ENCODE assay signal across 32 cellular contexts in genomic region chr1:78319603-78320002, GRCh38.
A peak's percentile ranks its signal among the peaks of the same experiment; 100 is the strongest.
DNase-seq lines count a peak whose midpoint lies in the region; ATAC-seq and TF ChIP-seq lines count a peak whose summit lies in the region.
"Had no signal": no experiment of that assay in that cellular context is flagged by ENCODE, and none has a peak within 500 bp of the region (broad histone marks: within the 10 kb centered on the region; RNA-seq: fewer than 3 reads in every experiment).

No MANE protein-coding gene starts in this region.

- H2BK120ac ChIP-seq in IMR-90 (ENCODE audit: low read depth, low read length), result no peak overlapping the region

- peak overlapping the region; percentile 23; the same call in 1 of the 2 replicates for H2AK5ac ChIP-seq in IMR-90 (ENCODE audit: low read depth, low read length)

- no peak overlapping the region for H3K18ac ChIP-seq in IMR-90 (ENCODE audit: low read depth, low read length)

- POLR2A ChIA-PET in IMR-90 (lab: Charles Lee; ENCODE audit: unreplicated experiment), result no interaction called here

- H3K4me1 ChIP-seq in IMR-90 (ENCODE audit: control insufficient read depth, insufficient read depth, low read length) (peaks cover 3% of the 10 kb centered on the region; the same call in 1 of the 2 replicates), aorta (ENCODE audit: control insufficient read depth in 1 of 2, insufficient read depth in 2 of 2, low read length in 2 of 2) (no peaks in the 10 kb centered on the region), mammary epithelial cell (ENCODE audit: insufficient read depth, low read length) (no peaks in the 10 kb centered on the region)
- H3K4me1 ChIP-seq: A549; BE2C; BLaER1; BLaER1 treated with 17β-estradiol and CSF1 and Interleukin-3, amounts not matched to agents 10 nM and 100 nM; Caco-2 had no signal

- no peak for TF ChIP-seq RAD21 in IMR-90 (IDR thresholded peaks at IDR 0.05; ENCODE audit: low read length)

- no peaks in the 10 kb centered on the region for H3K79me1 ChIP-seq in IMR-90 (ENCODE audit: low read depth in 1 of 2, low read length in 2 of 2)

- H2AK9ac ChIP-seq in IMR-90 (replicated peaks; ENCODE audit: low read depth, low read length, poor library complexity), result no peak overlapping the region

- H2BK5ac ChIP-seq in IMR-90 (ENCODE audit: low read depth, low read length, poor library complexity, severe bottlenecking), result no peak overlapping the region

- H4K5ac ChIP-seq in IMR-90 (ENCODE audit: low read depth, low read length), result no peak overlapping the region

- DNase-seq in IMR-90 (no peak), renal cortical epithelial cell (ENCODE audit: low read depth) (peak; percentile 20), sciatic nerve (ENCODE audit: low spot score) (no peak), aorta (no peak), NCI-H1694 treated with DMSO at 0.1 percent for 48 hours (lab: John Stamatoyannopoulos, UW) (no peak), RKO (ENCODE audit: low spot score) (no peak), mammary epithelial cell (no peak)
- DNase-seq: 8988T; ACHN; AML-193; BE2C; C1 segment of cervical spinal cord; Caco-2; Calu3; CD4-positive, alpha-beta memory T cell; CD4-positive, alpha-beta T cell; CD4-positive, CD25-positive, alpha-beta regulatory T cell; CD8-positive, alpha-beta memory T cell; CD8-positive, alpha-beta T cell; DMS 273 treated with DMSO at 0.1 percent for 48 hours; DMS153; DMS53; DMS79; DMS79 treated with DMSO at 0.1 percent for 48 hours; DND-41; EL had no signal

- dilution Hi-C loops in IMR-90 (cut with HindIII; ENCODE audit: low sequenced_read_pairs, unreplicated experiment) (no loop called here), mammary epithelial cell (cut with HindIII; ENCODE audit: low sequenced_read_pairs) (no loop called here)

- H3K9me1 ChIP-seq in IMR-90 (ENCODE audit: insufficient read depth, low read length), result no peaks in the 10 kb centered on the region

- TF ChIP-seq CTCF in IMR-90 (conservative IDR thresholded peaks at IDR 0.05; ENCODE audit: low read depth, low read length) (no peak), mammary epithelial cell (conservative IDR thresholded peaks at IDR 0.05 in 1 of 2, IDR thresholded peaks at IDR 0.05 in 1 of 2; ENCODE audit: extremely low read depth in 1 of 2, insufficient read depth in 1 of 2, low read depth in 1 of 2, low read length in 2 of 2) (no peak)

- no peaks in the 10 kb centered on the region for H3K36me3 ChIP-seq in IMR-90 (ENCODE audit: control insufficient read depth, insufficient read depth, low read length)
- H3K36me3 ChIP-seq in aorta (ENCODE audit: control insufficient read depth in 1 of 2, insufficient read depth in 2 of 2, low read length in 1 of 2), result no peaks in the 10 kb centered on the region
- no peaks in the 10 kb centered on the region for H3K36me3 ChIP-seq in mammary epithelial cell (ENCODE audit: insufficient read depth, low read length)
- H3K36me3 ChIP-seq: BE2C; BLaER1; BLaER1 treated with 17β-estradiol and CSF1 and Interleukin-3, amounts not matched to agents 10 nM and 100 nM had no signal

- no peaks in the 10 kb centered on the region for H3K27me3 ChIP-seq in IMR-90 (ENCODE audit: control insufficient read depth, insufficient read depth, low read length)
- no peaks in the 10 kb centered on the region for H3K27me3 ChIP-seq in aorta (ENCODE audit: control insufficient read depth in 1 of 2, insufficient read depth in 2 of 2, low read length in 1 of 2)
- no peaks in the 10 kb centered on the region for H3K27me3 ChIP-seq in mammary epithelial cell (ENCODE audit: insufficient read depth, low read length)
- H3K27me3 ChIP-seq: BE2C; BLaER1; BLaER1 treated with 17β-estradiol and CSF1 and Interleukin-3, amounts not matched to agents 10 nM and 100 nM had no signal

- no peak overlapping the region for H4K8ac ChIP-seq in IMR-90 (ENCODE audit: low read depth in 2 of 2, low read length in 2 of 2)

- BruUV-seq in IMR-90 (replicated peaks; lab: Mats Ljungman, UMichigan) (no TSS peak), mammary epithelial cell (replicated peaks; lab: Mats Ljungman, UMichigan) (no TSS peak)

- H3K27ac ChIP-seq in IMR-90 (ENCODE audit: insufficient read depth, low read length), result no peak overlapping the region
- H3K27ac ChIP-seq in aorta (ENCODE audit: low read depth in 1 of 2, low read length in 2 of 2), result no peak overlapping the region
- H3K27ac ChIP-seq in mammary epithelial cell (ENCODE audit: insufficient read depth, low read depth, low read length), result no peak overlapping the region
- H3K27ac ChIP-seq: 22Rv1; A549; BLaER1; BLaER1 treated with 17β-estradiol and CSF1 and Interleukin-3, amounts not matched to agents 10 nM and 100 nM; C4-2B had no signal

- no peak overlapping the region for H3K4ac ChIP-seq in IMR-90 (ENCODE audit: low read depth, low read length)

- no peak overlapping the region for H3K14ac ChIP-seq in IMR-90 (replicated peaks; ENCODE audit: low read depth, low read length)

- in situ Hi-C loops in IMR-90 (cut with MboI; ENCODE audit: low sequenced_read_pairs) (no loop called here), mammary epithelial cell (cut with MboI; ENCODE audit: low sequenced_read_pairs in 2 of 2) (no loop called here)

- H3K9me3 ChIP-seq in IMR-90 (ENCODE audit: control insufficient read depth, insufficient read depth, low read length) (no peaks in the 10 kb centered on the region), aorta (ENCODE audit: control insufficient read depth, low read length) (no peaks in the 10 kb centered on the region), mammary epithelial cell (replicated peaks; ENCODE audit: insufficient read depth, low read length) (no peaks in the 10 kb centered on the region)
- H3K9me3 ChIP-seq: A549; BE2C; BLaER1; BLaER1 treated with 17β-estradiol and CSF1 and Interleukin-3, amounts not matched to agents 10 nM and 100 nM; Caco-2 had no signal

- peak overlapping the region; percentile 14 for H2AFZ ChIP-seq in IMR-90 (replicated peaks; ENCODE audit: low read length, poor library complexity)
- H2AFZ ChIP-seq in mammary epithelial cell (ENCODE audit: low read depth, low read length), result no peak overlapping the region

- TF ChIP-seq POLR2A in IMR-90 (IDR thresholded peaks at IDR 0.05; ENCODE audit: low read depth, low read length), result no peak

- H3K4me3 ChIP-seq in IMR-90 (ENCODE audit: insufficient read depth, low read depth, low read length) (no peak overlapping the region), aorta (ENCODE audit: low read length in 2 of 2) (no peak overlapping the region), mammary epithelial cell (replicated peaks in 1 of 3; ENCODE audit: insufficient read depth in 1 of 3, low read depth in 2 of 3, low read length in 3 of 3) (no peak overlapping the region)
- H3K4me3 ChIP-seq: A549; BLaER1; BLaER1 treated with 17β-estradiol and CSF1 and Interleukin-3, amounts not matched to agents 10 nM and 100 nM had no signal

- ATAC-seq in IMR-90 (ENCODE audit: low read depth) (no peak), sciatic nerve (peak; percentile 59), aorta (ENCODE audit: low FRiP score) (peak; percentile 50), HG02981 (IDR thresholded peaks at IDR 0.05; ENCODE audit: unreplicated experiment) (no peak)
- ATAC-seq: A549; CD8-positive, alpha-beta T cell had no signal

- intact Hi-C loops in IMR-90 (cut with micrococcal nuclease), result no loop called here
- intact Hi-C loops in sciatic nerve (cut with DNase I), result no loop called here
- intact Hi-C loops in aorta (cut with DNase I), result no loop called here
- intact Hi-C loops in mammary epithelial cell (cut with micrococcal nuclease), result no loop called here

- H3K79me2 ChIP-seq in mammary epithelial cell (ENCODE audit: insufficient read depth, low read length), result no peaks in the 10 kb centered on the region

- CTCF ChIA-PET in IMR-90 (lab: Yijun Ruan, JAX) (interaction anchor here (0.7 kb wide), 1 partner anchor 11 kb away, joined by 3 read pairs; no protein-coding TSS in a partner anchor), mammary epithelial cell (lab: Charles Lee; ENCODE audit: low non-redundant PET) (no interaction called here)

- no CpG with 5 or more reads among the region's 2 CpGs for WGBS in IMR-90 (ENCODE audit: extremely low coverage in 2 of 2, insufficient read length in 1 of 2), 2 experiments
- 63 to 67% methylated on average over 2 of the region's 2 CpGs for WGBS in aorta, 2 donors
- WGBS in mammary epithelial cell (ENCODE audit: low coverage, missing lambda C conversion rate), result no CpG with 5 or more reads among the region's 2 CpGs

- H3K56ac ChIP-seq in IMR-90 (ENCODE audit: extremely low read depth, insufficient read depth, low read length), result no peak overlapping the region

- no peak overlapping the region for H2BK20ac ChIP-seq in IMR-90 (ENCODE audit: low read depth, low read length)

- no peak overlapping the region for H2BK15ac ChIP-seq in IMR-90 (ENCODE audit: low read depth, low read length)

- H3K23ac ChIP-seq in IMR-90 (ENCODE audit: low read depth, low read length), result no peak overlapping the region

- H3K4me2 ChIP-seq in IMR-90 (ENCODE audit: low read depth, low read length) (no peak overlapping the region), mammary epithelial cell (ENCODE audit: insufficient read depth, low read depth, low read length) (no peak overlapping the region)
- H3K4me2 ChIP-seq: A549; BLaER1; BLaER1 treated with 17β-estradiol and CSF1 and Interleukin-3, amounts not matched to agents 10 nM and 100 nM had no signal

- no peak overlapping the region for H4K91ac ChIP-seq in IMR-90 (ENCODE audit: insufficient read depth, low read depth, low read length)

- H3K9ac ChIP-seq in IMR-90 (ENCODE audit: low read depth, low read length) (no peak overlapping the region), mammary epithelial cell (ENCODE audit: insufficient read depth, low read length) (no peak overlapping the region)
- H3K9ac ChIP-seq: BLaER1; BLaER1 treated with 17β-estradiol and CSF1 and Interleukin-3, amounts not matched to agents 10 nM and 100 nM had no signal

- no peaks in the 10 kb centered on the region for H4K20me1 ChIP-seq in IMR-90 (ENCODE audit: insufficient read depth, low read length)
- H4K20me1 ChIP-seq in mammary epithelial cell (ENCODE audit: insufficient read depth, low read length), result no peaks in the 10 kb centered on the region
- H4K20me1 ChIP-seq: BLaER1; BLaER1 treated with 17β-estradiol and CSF1 and Interleukin-3, amounts not matched to agents 10 nM and 100 nM had no signal

TF ChIP-seq in IMR-90, 13 proteins besides CTCF, POLR2A, EP300 and RAD21:
- no peak for TF ChIP-seq MXI1 (IDR thresholded peaks at IDR 0.05; ENCODE audit: borderline replicate concordance, low read depth, low read length)

Comparison
In these comparisons a context has a peak if more than half of its experiments do, and no peak if none do; other contexts are left out.
1. ATAC-seq: peak in sciatic nerve (single experiment) and aorta (single experiment); none in IMR-90 (single experiment) and HG02981 (single experiment).